Comparison of ENCODE assay signal across 28 cellular contexts in genomic region chr7:81420526-81420925, GRCh38.
"Had no signal": no experiment of that assay in that cellular context is flagged by ENCODE, and none has a peak within 500 bp of the region (broad histone marks: within the 10 kb centered on the region; RNA-seq: fewer than 3 reads in every experiment).

No MANE protein-coding gene starts in this region.

- H3K27me3 ChIP-seq: ascending aorta, breast epithelium, MG63 had no signal

- H3K9me3 ChIP-seq: ascending aorta, breast epithelium, MG63 had no signal

- ATAC-seq: activated CD8-positive, alpha-beta T cell treated with anti-CD3 and anti-CD28 coated beads for 36 hours; PC-3 had no signal

- DNase-seq: activated CD4-positive, alpha-beta T cell treated with anti-CD3 and anti-CD28 coated beads for 1 hour; activated CD4-positive, alpha-beta T cell treated with anti-CD3 and anti-CD28 coated beads for 48 hours; activated CD4-positive, alpha-beta T cell treated with anti-CD3 and anti-CD28 coated beads, Interleukin-2, amount 50 U/mL, for 4 hours; activated CD4-positive, CD25-positive, alpha-beta regulatory T cell; activated CD8-positive, alpha-beta T cell treated with anti-CD3 and anti-CD28 coated beads for 36 hours; activated gamma-delta T cell; activated naive CD4-positive, alpha-beta T cell treated with Interleukin-2 at 50 U/mL for 16 hours; activated naive CD8-positive, alpha-beta T cell treated with anti-CD3 and anti-CD28 coated beads, Interleukin-2, amount 10 ng/mL, durations not matched to agents 7 days and 5 days; activated T-cell treated with anti-CD3 and anti-CD28 coated beads, Interleukin-2, amount 50 U/mL, for 24 hours; amygdala; Kasumi-1; KG1; MG63; NCI-H1048; NCI-H1105 treated with DMSO at 0.1 percent for 48 hours; NCI-H1436; NCI-H1694; NCI-H1930; NCI-H2081 treated with DMSO at 0.1 percent for 48 hours; NCI-H226; NCI-H524 treated with DMSO at 0.1 percent for 48 hours; NK-92 treated with Interleukin-12 subunit alpha and Interleukin-12 subunit beta, amount 100 ng/mL, for 24 hours; PC-3; Right ventricle myocardium superior; T1000; WERI-Rb-1 had no signal

- H3K4me3 ChIP-seq: ascending aorta, breast epithelium, MG63 had no signal

- H3K36me3 ChIP-seq: ascending aorta, breast epithelium, MG63, WERI-Rb-1 had no signal

- H3K4me1 ChIP-seq: ascending aorta, breast epithelium had no signal

- H3K27ac ChIP-seq: ascending aorta, breast epithelium, WERI-Rb-1 had no signal
